ENCODE assay signal across 20 cellular contexts in genomic region chr18:77528877-77529276, GRCh38.
"Had no signal": no experiment of that assay in that cellular context is flagged by ENCODE, and none has a peak within 500 bp of the region (broad histone marks: within the 10 kb centered on the region; RNA-seq: fewer than 3 reads in every experiment).

No MANE protein-coding gene starts in this region.

- ATAC-seq: activated CD8-positive, alpha-beta T cell treated with anti-CD3 and anti-CD28 coated beads, Interleukin-2, amount 10 ng/mL, durations not matched to agents 7 days and 5 days; foreskin keratinocyte; left ventricle myocardium superior; natural killer cell; psoas muscle had no signal

- H3K4me1 Mint-ChIP-seq: natural killer cell had no signal

- H3K4me3 Mint-ChIP-seq: activated CD8-positive, alpha-beta T cell treated with anti-CD3 and anti-CD28 coated beads, Interleukin-2, amount 10 ng/mL, durations not matched to agents 7 days and 5 days; activated naive CD8-positive, alpha-beta T cell; natural killer cell; type B pancreatic cell had no signal

- H3K36me3 Mint-ChIP-seq: activated naive CD8-positive, alpha-beta T cell; natural killer cell; type B pancreatic cell had no signal

- DNase-seq: activated CD4-positive, alpha-beta T cell treated with anti-CD3 and anti-CD28 coated beads, Interleukin-2, amount 50 U/mL, for 1 hour; activated CD4-positive, CD25-positive, alpha-beta regulatory T cell treated with anti-CD3 and anti-CD28 coated beads, Interleukin-2, amount 50 U/mL, for 72 hours; activated CD8-positive, alpha-beta T cell treated with anti-CD3 and anti-CD28 coated beads, Interleukin-2, amount 10 ng/mL, durations not matched to agents 7 days and 5 days; brain microvascular endothelial cell; caudate nucleus; dermis blood vessel endothelial cell; effector CD8-positive, alpha-beta T cell; erythroblast; foreskin keratinocyte; hippocampal formation; left ventricle myocardium superior; mammary epithelial cell; midbrain; natural killer cell; psoas muscle; spleen; stimulated activated CD4-positive, alpha-beta T cell treated with anti-CD3 and anti-CD28 coated beads, Interleukin-4, amount 100 ng/mL, for 24 hours; stimulated activated naive CD4-positive, alpha-beta T cell treated with Interleukin-2 at 50 U/mL for 16 hours had no signal

- H3K27ac Mint-ChIP-seq: activated CD8-positive, alpha-beta T cell treated with anti-CD3 and anti-CD28 coated beads, Interleukin-2, amount 10 ng/mL, durations not matched to agents 7 days and 5 days; activated naive CD8-positive, alpha-beta T cell; natural killer cell; type B pancreatic cell had no signal

- H3K27me3 Mint-ChIP-seq: activated naive CD8-positive, alpha-beta T cell; type B pancreatic cell had no signal

- H3K9me3 Mint-ChIP-seq: type B pancreatic cell had no signal
